In the genomic region with DNA sequence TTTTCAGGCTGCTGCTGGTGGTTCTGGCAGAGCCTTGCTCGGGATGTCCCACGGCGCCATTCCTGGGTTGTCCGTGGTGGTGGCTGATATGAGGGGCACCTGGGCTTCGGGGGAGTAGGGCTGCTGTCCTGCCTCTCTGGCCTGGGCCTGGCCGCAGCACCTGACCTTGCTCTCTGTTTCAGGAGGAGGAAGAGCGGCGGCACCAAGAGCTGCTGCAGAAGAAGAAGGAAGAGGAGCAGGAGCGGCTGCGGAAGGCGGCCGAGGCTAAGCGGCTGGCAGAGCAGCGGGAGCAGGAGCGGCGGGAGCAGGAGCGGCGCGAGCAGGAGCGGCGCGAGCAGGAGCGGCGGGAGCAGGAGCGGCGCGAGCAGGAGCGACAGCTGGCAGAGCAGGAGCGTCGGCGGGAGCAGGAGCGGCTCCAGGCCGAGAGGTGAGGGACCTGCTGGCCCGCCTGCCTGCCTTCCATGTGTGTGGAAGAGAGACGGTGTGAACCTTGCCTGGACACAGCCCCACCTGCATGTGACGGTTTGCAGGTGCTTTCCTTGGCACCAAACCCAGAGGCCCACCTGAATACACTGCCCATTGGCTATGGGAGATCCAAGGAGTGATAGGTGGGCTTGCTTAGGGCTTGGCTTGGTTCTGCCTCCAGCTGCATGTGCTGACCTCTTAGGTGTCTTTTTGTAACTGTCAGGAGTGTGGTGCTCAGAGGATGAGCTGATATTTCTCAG, we compare ENCODE assay signal across 21 cellular contexts. TPM values are rescaled to one million over a fixed set of nuclear protein-coding genes. Genes with fewer than 3 reads are reported as not detected.
A peak's percentile ranks its signal among the peaks of the same experiment; 100 is the strongest.
DNase-seq lines count a peak whose midpoint lies in the region; ATAC-seq and TF ChIP-seq lines count a peak whose summit lies in the region.
"Had no signal": no experiment of that assay in that cellular context is flagged by ENCODE, and none has a peak within 500 bp of the region (broad histone marks: within the 10 kb centered on the region; RNA-seq: fewer than 3 reads in every experiment).

No MANE protein-coding gene starts in this region.

- peaks cover 66% of the 10 kb centered on the region for H3K36me3 Mint-ChIP-seq in activated naive CD4-positive, alpha-beta T cell treated with anti-CD3 and anti-CD28 coated beads, Interleukin-2, amount 10 ng/mL, durations not matched to agents 7 days and 5 days
- peaks cover 46% of the 10 kb centered on the region for H3K36me3 Mint-ChIP-seq in activated naive CD4-positive, alpha-beta T cell treated with anti-CD3 and anti-CD28 coated beads for 36 hours (ENCODE audit: low read depth)
- peaks cover 6% of the 10 kb centered on the region for H3K36me3 Mint-ChIP-seq in natural killer cell
- peaks cover 18% of the 10 kb centered on the region for H3K36me3 Mint-ChIP-seq in type B pancreatic cell

- intact Hi-C loops in activated naive CD4-positive, alpha-beta T cell treated with anti-CD3 and anti-CD28 coated beads for 36 hours (cut with micrococcal nuclease), result no loop called here
- intact Hi-C loops in natural killer cell (cut with micrococcal nuclease), result no loop called here

- TF ChIP-seq CTCF in natural killer cell (IDR thresholded peaks at IDR 0.05), result no peak
- no peak for TF ChIP-seq CTCF in type B pancreatic cell (conservative IDR thresholded peaks at IDR 0.05)

- no peak for ATAC-seq in natural killer cell
- no peak for ATAC-seq in GM21526 (IDR thresholded peaks at IDR 0.05; ENCODE audit: low FRiP score, unreplicated experiment)
- ATAC-seq: activated CD4-positive, alpha-beta T cell treated with anti-CD3 and anti-CD28 coated beads for 36 hours; HCT116 had no signal

- no peaks in the 10 kb centered on the region for H3K27me3 Mint-ChIP-seq in activated naive CD4-positive, alpha-beta T cell treated with anti-CD3 and anti-CD28 coated beads, Interleukin-2, amount 10 ng/mL, durations not matched to agents 7 days and 5 days
- H3K27me3 Mint-ChIP-seq in activated naive CD4-positive, alpha-beta T cell treated with anti-CD3 and anti-CD28 coated beads for 36 hours (ENCODE audit: low read depth), result no peaks in the 10 kb centered on the region
- H3K27me3 Mint-ChIP-seq in natural killer cell (ENCODE audit: low read depth in 2 of 2) (no peaks in the 10 kb centered on the region), type B pancreatic cell (no peaks in the 10 kb centered on the region)
- H3K27me3 Mint-ChIP-seq: activated CD4-positive, alpha-beta T cell treated with anti-CD3 and anti-CD28 coated beads for 36 hours had no signal

- no peak overlapping the region for H3K4me3 Mint-ChIP-seq in activated naive CD4-positive, alpha-beta T cell treated with anti-CD3 and anti-CD28 coated beads, Interleukin-2, amount 10 ng/mL, durations not matched to agents 7 days and 5 days
- no peak overlapping the region for H3K4me3 Mint-ChIP-seq in activated naive CD4-positive, alpha-beta T cell treated with anti-CD3 and anti-CD28 coated beads for 36 hours
- no peak overlapping the region for H3K4me3 Mint-ChIP-seq in natural killer cell
- H3K4me3 Mint-ChIP-seq in type B pancreatic cell, result no peak overlapping the region
- H3K4me3 Mint-ChIP-seq: activated CD4-positive, alpha-beta T cell treated with anti-CD3 and anti-CD28 coated beads for 36 hours; T-helper 1 cell treated with Interleukin-12 subunit alpha and Interleukin-12 subunit beta and Interleukin-4 antibody, amounts not matched to agents 30 μg/mL and 1 μg/mL, for 36 hours had no signal

- H3K27ac Mint-ChIP-seq in activated naive CD4-positive, alpha-beta T cell treated with anti-CD3 and anti-CD28 coated beads, Interleukin-2, amount 10 ng/mL, durations not matched to agents 7 days and 5 days, result peak overlapping the region; percentile 65
- H3K27ac Mint-ChIP-seq in activated naive CD4-positive, alpha-beta T cell treated with anti-CD3 and anti-CD28 coated beads for 36 hours, result no peak overlapping the region
- no peak overlapping the region for H3K27ac Mint-ChIP-seq in natural killer cell
- H3K27ac Mint-ChIP-seq in type B pancreatic cell, result no peak overlapping the region
- H3K27ac Mint-ChIP-seq: activated CD4-positive, alpha-beta T cell treated with anti-CD3 and anti-CD28 coated beads for 36 hours; T-helper 1 cell treated with Interleukin-12 subunit alpha and Interleukin-12 subunit beta and Interleukin-4 antibody, amounts not matched to agents 30 μg/mL and 1 μg/mL, for 36 hours had no signal

- no peaks in the 10 kb centered on the region for H3K4me1 Mint-ChIP-seq in activated naive CD4-positive, alpha-beta T cell treated with anti-CD3 and anti-CD28 coated beads, Interleukin-2, amount 10 ng/mL, durations not matched to agents 7 days and 5 days
- H3K4me1 Mint-ChIP-seq in activated naive CD4-positive, alpha-beta T cell treated with anti-CD3 and anti-CD28 coated beads for 36 hours (ENCODE audit: low read depth), result no peaks in the 10 kb centered on the region
- H3K4me1 Mint-ChIP-seq in natural killer cell, result peaks cover 0 to 4% of the 10 kb centered on the region in 2 donors
- no peaks in the 10 kb centered on the region for H3K4me1 Mint-ChIP-seq in type B pancreatic cell (ENCODE audit: unreplicated experiment)
- H3K4me1 Mint-ChIP-seq: activated CD4-positive, alpha-beta T cell treated with anti-CD3 and anti-CD28 coated beads for 36 hours had no signal

- H3K9me3 Mint-ChIP-seq in activated naive CD4-positive, alpha-beta T cell treated with anti-CD3 and anti-CD28 coated beads, Interleukin-2, amount 10 ng/mL, durations not matched to agents 7 days and 5 days, result no peaks in the 10 kb centered on the region
- no peaks in the 10 kb centered on the region for H3K9me3 Mint-ChIP-seq in activated naive CD4-positive, alpha-beta T cell treated with anti-CD3 and anti-CD28 coated beads for 36 hours
- H3K9me3 Mint-ChIP-seq in natural killer cell, result no peaks in the 10 kb centered on the region
- no peaks in the 10 kb centered on the region for H3K9me3 Mint-ChIP-seq in type B pancreatic cell
- H3K9me3 Mint-ChIP-seq: T-helper 1 cell treated with Interleukin-12 subunit alpha and Interleukin-12 subunit beta and Interleukin-4 antibody, amounts not matched to agents 30 μg/mL and 1 μg/mL, for 36 hours had no signal

- CTCF ChIA-PET in activated naive CD4-positive, alpha-beta T cell treated with anti-CD3 and anti-CD28 coated beads, Interleukin-2, amount 10 ng/mL, durations not matched to agents 7 days and 5 days (lab: Charles Lee), result no interaction called here
- CTCF ChIA-PET in activated naive CD4-positive, alpha-beta T cell treated with anti-CD3 and anti-CD28 coated beads for 36 hours (lab: Charles Lee), result no interaction called here

- DNase-seq in activated naive CD4-positive, alpha-beta T cell treated with anti-CD3 and anti-CD28 coated beads, Interleukin-2, amount 10 ng/mL, durations not matched to agents 7 days and 5 days, result no peak
- DNase-seq in activated naive CD4-positive, alpha-beta T cell treated with anti-CD3 and anti-CD28 coated beads for 36 hours, result no peak
- DNase-seq in cerebellar cortex (ENCODE audit: low spot score), result peak; percentile 27
- peak; percentile 7 for DNase-seq in natural killer cell
- peak; percentile 36 for DNase-seq in type B pancreatic cell (ENCODE audit: extremely low spot score, unreplicated experiment)
- no peak for DNase-seq in GM03348 (ENCODE audit: low spot score)
- DNase-seq: activated CD4-positive, alpha-beta T cell treated with anti-CD3 and anti-CD28 coated beads for 36 hours; activated naive CD4-positive, alpha-beta T cell treated with anti-CD3 and anti-CD28 coated beads, Interleukin-2, amount 50 U/mL, for 16 hours; anterior cingulate cortex; kidney; NCI-H1092 treated with DMSO at 0.1 percent for 48 hours; NCI-H1930; NCI-H69 had no signal

RNA-seq across cellular contexts. Expression of a gene that starts 22.8 kb away (rescaled TPM):
- 100 to 1,000 TPM; 156 to 161 TPM for total RNA-seq in activated naive CD4-positive, alpha-beta T cell treated with anti-CD3 and anti-CD28 coated beads for 36 hours
- 10 to 100 TPM; 24.4 to 47.6 (median 27.3) TPM for total RNA-seq in natural killer cell
- total RNA-seq in type B pancreatic cell (ENCODE audit: low replicate concordance), result 38.8 and 96.7 TPM in 2 replicates

RNA-seq across cellular contexts. Expression of a gene that starts 43.4 kb away (rescaled TPM):
- total RNA-seq in activated naive CD4-positive, alpha-beta T cell treated with anti-CD3 and anti-CD28 coated beads for 36 hours, result not detected
- not detected for total RNA-seq in natural killer cell
- not detected in 2 replicates for total RNA-seq in type B pancreatic cell (ENCODE audit: low replicate concordance)
- total RNA-seq: activated CD4-positive, alpha-beta T cell treated with anti-CD3 and anti-CD28 coated beads for 36 hours; Daoy; dorsolateral prefrontal cortex; kidney; lung microvascular endothelial cell; SK-MEL-5; suprapubic skin had no signal

Comparison
In these comparisons a context has a peak if more than half of its experiments do, and no peak if none do; other contexts are left out.
1. DNase-seq: peak in cerebellar cortex (single experiment), natural killer cell (single experiment) and type B pancreatic cell (single experiment); none in activated naive CD4-positive, alpha-beta T cell treated with anti-CD3 and anti-CD28 coated beads, Interleukin-2, amount 10 ng/mL, durations not matched to agents 7 days and 5 days (single experiment), activated naive CD4-positive, alpha-beta T cell treated with anti-CD3 and anti-CD28 coated beads for 36 hours (single experiment) and GM03348 (single experiment).